Comparison of ENCODE assay signal across 17 cellular contexts in genomic region chr1:156912861-156913808, GRCh38. TPM values are rescaled to one million over a fixed set of nuclear protein-coding genes. Genes with fewer than 3 reads are reported as not detected.
A peak's percentile ranks its signal among the peaks of the same experiment; 100 is the strongest.
DNase-seq lines count a peak whose midpoint lies in the region; TF ChIP-seq lines count a peak whose summit lies in the region.
"Had no signal": no experiment of that assay in that cellular context is flagged by ENCODE, and none has a peak within 500 bp of the region (broad histone marks: within the 10 kb centered on the region; RNA-seq: fewer than 3 reads in every experiment).

No MANE protein-coding gene starts in this region.

- no peak overlapping the region for H4K5ac ChIP-seq in mesendoderm (ENCODE audit: low read length)

- H3K79me2 ChIP-seq in mesendoderm (ENCODE audit: control insufficient read depth, insufficient read depth, low read length), result no peaks in the 10 kb centered on the region

- no peaks in the 10 kb centered on the region for H3K79me1 ChIP-seq in mesendoderm (ENCODE audit: low read length)

- no peaks in the 10 kb centered on the region for H3K27me3 ChIP-seq in WERI-Rb-1 (ENCODE audit: insufficient read depth, low read depth, severe bottlenecking)
- H3K27me3 ChIP-seq in mesendoderm (ENCODE audit: insufficient read depth, low read length, poor library complexity), result no peaks in the 10 kb centered on the region
- H3K27me3 ChIP-seq: Peyer's patch had no signal

- no peak overlapping the region for H3K23ac ChIP-seq in mesendoderm (ENCODE audit: low read length)

- peak; percentile 35; the same call in 1 of the 2 replicates for TF ChIP-seq CTCF in WERI-Rb-1 (IDR thresholded peaks at IDR 0.05; ENCODE audit: low read depth, low read length)

- H3K18ac ChIP-seq in mesendoderm (ENCODE audit: low read length), result no peak overlapping the region

- H2BK120ac ChIP-seq in mesendoderm (ENCODE audit: low read depth, low read length), result no peak overlapping the region

- no peak overlapping the region for H2AK5ac ChIP-seq in mesendoderm (ENCODE audit: low read length)

- H3K56ac ChIP-seq in mesendoderm (ENCODE audit: low read length), result peak overlapping the region; percentile 34

- H3K9ac ChIP-seq in mesendoderm (ENCODE audit: low read length), result no peak overlapping the region

- H3K4me2 ChIP-seq in mesendoderm (ENCODE audit: low read length), result no peak overlapping the region

- H3K36me3 ChIP-seq in WERI-Rb-1, result no peaks in the 10 kb centered on the region
- no peaks in the 10 kb centered on the region for H3K36me3 ChIP-seq in mesendoderm (ENCODE audit: control insufficient read depth, insufficient read depth, low read length)

- H3K27ac ChIP-seq in WERI-Rb-1 (no peak overlapping the region), mesendoderm (ENCODE audit: low read depth, low read length) (no peak overlapping the region)
- H3K27ac ChIP-seq: dorsolateral prefrontal cortex, gastroesophageal sphincter, Peyer's patch, VCaP had no signal

- H3K4me1 ChIP-seq in mesendoderm (ENCODE audit: control insufficient read depth, low read depth, low read length), result no peaks in the 10 kb centered on the region

- no peak overlapping the region for H2BK5ac ChIP-seq in mesendoderm (ENCODE audit: low read length)

- DNase-seq in DMS79 (lab: John Stamatoyannopoulos, UW) (peak; percentile 94), NCI-H1092 (lab: John Stamatoyannopoulos, UW) (peak; percentile 69), WERI-Rb-1 (no peak), mesendoderm (peak; percentile 47), epidermal melanocyte (ENCODE audit: insufficient read length, low spot score) (no peak), CD1c-positive myeloid dendritic cell (ENCODE audit: extremely low spot score) (no peak), mesenteric fat pad (ENCODE audit: low spot score) (no peak)
- no peak for DNase-seq in activated CD4-positive, alpha-beta T cell treated with anti-CD3 and anti-CD28 coated beads, Interleukin-2, amount 50 U/mL, for 48 hours
- DNase-seq: amniotic stem cell; left cardiac atrium; stimulated activated CD4-positive, alpha-beta T cell treated with anti-CD3 and anti-CD28 coated beads, Interleukin-15, amount 100 ng/mL, for 24 hours had no signal

- no CpG with 5 or more reads among the region's 24 CpGs for WGBS in mesendoderm (ENCODE audit: extremely low coverage, insufficient coverage, low lambda C conversion rate)

- H3K4me3 ChIP-seq in WERI-Rb-1 (ENCODE audit: low read depth, low read length) (no peak overlapping the region), mesendoderm (ENCODE audit: low read length) (no peak overlapping the region)
- H3K4me3 ChIP-seq: dorsolateral prefrontal cortex, gastroesophageal sphincter, Peyer's patch had no signal

- H2BK15ac ChIP-seq in mesendoderm (replicated peaks; ENCODE audit: low read depth), result no peak overlapping the region

- H4K8ac ChIP-seq in mesendoderm (ENCODE audit: low read depth, low read length), result no peak overlapping the region

- peaks cover 5% of the 10 kb centered on the region for H3K9me3 ChIP-seq in WERI-Rb-1 (ENCODE audit: severe bottlenecking)
- H3K9me3 ChIP-seq: Peyer's patch had no signal

- H3K4ac ChIP-seq in mesendoderm (ENCODE audit: low read depth, low read length), result no peak overlapping the region

RNA-seq across cellular contexts. Expression of gene LRRC71, which starts 7.3 kb away (rescaled TPM):
- polyA plus RNA-seq in mesendoderm (2013, experiment 1 of 2), result not detected
- polyA plus RNA-seq in mesendoderm (2013, experiment 2 of 2), result 0.14 TPM
- total RNA-seq in mesenteric fat pad, result 0.32 TPM
- total RNA-seq: left cardiac atrium, Peyer's patch had no signal

RNA-seq across cellular contexts. Expression of gene PEAR1, which starts 19.6 kb away (rescaled TPM):
- 0.46 TPM for polyA plus RNA-seq in mesendoderm (2013, experiment 1 of 2)
- polyA plus RNA-seq in mesendoderm (2013, experiment 2 of 2), result 0.39 TPM
- total RNA-seq in mesenteric fat pad, result 17.7 TPM

RNA-seq across cellular contexts. Expression of gene NTRK1, which starts 52.5 kb away (rescaled TPM):
- 0.04 TPM for polyA plus RNA-seq in mesendoderm (2013, experiment 1 of 2)
- 0.03 TPM for polyA plus RNA-seq in mesendoderm (2013, experiment 2 of 2)
- 1.8 TPM for total RNA-seq in mesenteric fat pad
- total RNA-seq: osteocyte had no signal

RNA-seq across cellular contexts. Expression of gene INSRR, which starts 54.2 kb away (rescaled TPM):
- not detected for polyA plus RNA-seq in mesendoderm (2013, experiment 1 of 2)
- polyA plus RNA-seq in mesendoderm (2013, experiment 2 of 2), result under 0.01 TPM
- total RNA-seq in mesenteric fat pad, result 0.10 TPM
- total RNA-seq: Peyer's patch had no signal
- polyA plus RNA-seq: BJ had no signal

Comparison
In these comparisons a context has a peak if more than half of its experiments do, and no peak if none do; other contexts are left out.
1. DNase-seq: peak in DMS79 (single experiment), NCI-H1092 (single experiment) and mesendoderm (single experiment); none in WERI-Rb-1 (single experiment), epidermal melanocyte (single experiment), activated CD4-positive, alpha-beta T cell treated with anti-CD3 and anti-CD28 coated beads, Interleukin-2, amount 50 U/mL, for 48 hours (0 of 2), CD1c-positive myeloid dendritic cell (single experiment) and mesenteric fat pad (single experiment).